In the genomic region with DNA sequence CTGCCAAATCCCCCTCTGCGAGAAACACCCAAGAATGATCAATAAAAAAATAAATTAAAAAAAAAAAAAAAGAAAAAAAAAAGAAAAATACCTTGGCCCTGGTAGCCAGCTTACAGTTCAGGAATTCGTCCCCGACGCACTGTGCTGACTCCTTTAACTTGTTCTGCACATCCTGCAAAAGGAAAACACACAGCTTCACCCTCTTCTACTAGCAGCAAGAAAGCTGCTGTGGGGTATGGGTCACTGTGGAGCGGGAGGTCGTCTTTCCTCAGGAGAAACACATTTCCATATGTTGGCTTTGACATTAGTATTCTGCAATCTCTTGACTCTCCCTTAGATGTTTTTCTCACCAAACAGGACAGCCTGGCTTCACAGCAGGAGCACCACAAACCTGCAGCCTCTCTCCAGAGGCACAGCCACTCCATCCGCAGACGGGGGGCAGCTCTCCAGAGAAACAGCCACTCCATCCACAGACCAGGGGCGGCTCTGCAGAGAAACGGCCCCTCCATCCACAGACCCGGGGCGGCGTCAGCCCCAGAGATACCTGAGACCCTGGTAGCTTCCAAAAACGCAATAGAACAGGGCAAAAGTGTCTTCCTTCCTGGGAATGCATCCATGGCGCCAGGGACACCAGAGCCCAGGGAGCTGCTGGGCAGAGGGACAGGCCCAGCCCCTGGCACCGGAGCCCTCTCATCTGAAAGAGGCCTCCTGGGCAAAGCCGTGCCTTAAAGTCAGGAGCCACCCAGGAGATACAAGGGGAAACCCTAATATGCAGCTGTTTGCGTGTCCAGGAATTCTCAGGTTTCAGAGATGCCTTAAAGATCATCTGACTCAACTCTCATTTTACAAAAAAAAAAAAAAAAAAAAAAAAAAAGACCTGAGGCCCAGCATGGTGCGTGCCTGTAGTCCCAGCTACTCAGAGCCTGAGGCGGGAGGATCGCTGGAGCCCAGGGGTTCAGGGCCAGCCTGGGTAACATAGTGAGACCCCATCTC, we compare ENCODE assay signal across 16 cellular contexts. TPM values are rescaled to one million over a fixed set of nuclear protein-coding genes. Genes with fewer than 3 reads are reported as not detected.
DNase-seq lines count a peak whose midpoint lies in the region; ATAC-seq, FAIRE-seq and TF ChIP-seq lines count a peak whose summit lies in the region.
"Had no signal": no experiment of that assay in that cellular context is flagged by ENCODE, and none has a peak within 500 bp of the region (broad histone marks: within the 10 kb centered on the region; RNA-seq: fewer than 3 reads in every experiment).

No MANE protein-coding gene starts in this region.

- H3K4me3 Mint-ChIP-seq in GM23338 (peak overlapping the region; percentile 48; the same call in 1 of the 3 replicates), progenitor cell of endocrine pancreas (ENCODE audit: low read depth) (peak overlapping the region; percentile 20)
- H3K4me3 Mint-ChIP-seq: activated CD4-positive, alpha-beta T cell treated with anti-CD3 and anti-CD28 coated beads, Interleukin-2, amount 10 ng/mL, durations not matched to agents 7 days and 5 days; CD14-positive monocyte; stimulated activated naive CD8-positive, alpha-beta T cell treated with anti-CD3 and anti-CD28 coated beads, Interleukin-15, amount 100 ng/mL, for 72 hours had no signal

- H3F3A ChIP-seq in GM23338 (replicated peaks; ENCODE audit: low read depth) = 0 out of 2 replicates have a peak, but pooled peaks cover 3% of the 10 kb centered on the region

- no peak for TF ChIP-seq CTCF in GM23338 (conservative IDR thresholded peaks at IDR 0.05; ENCODE audit: low read depth in 2 of 2)
- no peak for TF ChIP-seq CTCF in progenitor cell of endocrine pancreas (IDR thresholded peaks at IDR 0.05; ENCODE audit: unreplicated experiment)

- H3K9me3 Mint-ChIP-seq in GM23338 = peaks cover 11% of the 10 kb centered on the region
- H3K9me3 Mint-ChIP-seq in progenitor cell of endocrine pancreas (ENCODE audit: low read depth) = no peaks in the 10 kb centered on the region
- H3K9me3 Mint-ChIP-seq: activated CD4-positive, alpha-beta T cell treated with anti-CD3 and anti-CD28 coated beads, Interleukin-2, amount 10 ng/mL, durations not matched to agents 7 days and 5 days; stimulated activated naive CD8-positive, alpha-beta T cell treated with anti-CD3 and anti-CD28 coated beads, Interleukin-15, amount 100 ng/mL, for 72 hours had no signal

- peaks cover 14% of the 10 kb centered on the region; the same call in 1 of the 2 replicates for H3K4me1 ChIP-seq in GM23338 (ENCODE audit: insufficient read depth)
- peaks cover 39% of the 10 kb centered on the region for H3K4me1 ChIP-seq in SJCRH30
- H3K4me1 ChIP-seq: lower lobe of right lung had no signal

- peak overlapping the region; percentile 57 for H3K4me2 ChIP-seq in GM23338

- no peaks in the 10 kb centered on the region for H3K9me3 ChIP-seq in SJCRH30 (replicated peaks)
- H3K9me3 ChIP-seq: lower lobe of right lung had no signal

- H2AFZ ChIP-seq in GM23338 = no peak overlapping the region

- no peaks in the 10 kb centered on the region for H3K9me2 ChIP-seq in GM23338 (ENCODE audit: insufficient read depth)

- H3K4me1 Mint-ChIP-seq in GM23338 (peaks cover 6% of the 10 kb centered on the region), progenitor cell of endocrine pancreas (ENCODE audit: low read depth) (peaks cover 6% of the 10 kb centered on the region)
- H3K4me1 Mint-ChIP-seq: activated CD4-positive, alpha-beta T cell treated with anti-CD3 and anti-CD28 coated beads, Interleukin-2, amount 10 ng/mL, durations not matched to agents 7 days and 5 days; CD14-positive monocyte; stimulated activated naive CD8-positive, alpha-beta T cell treated with anti-CD3 and anti-CD28 coated beads, Interleukin-15, amount 100 ng/mL, for 72 hours had no signal

- peaks cover 38% of the 10 kb centered on the region for H3K36me3 Mint-ChIP-seq in GM23338 (ENCODE audit: low read depth)
- peaks cover 13% of the 10 kb centered on the region for H3K36me3 Mint-ChIP-seq in progenitor cell of endocrine pancreas (ENCODE audit: insufficient read depth)

- ATAC-seq in GM23338 (peak; percentile 63), HG02852 (IDR thresholded peaks at IDR 0.05; ENCODE audit: unreplicated experiment) (no peak)
- ATAC-seq in stimulated activated naive CD8-positive, alpha-beta T cell treated with anti-CD3 and anti-CD28 coated beads, Interleukin-15, Interleukin-2, amounts not matched to agents 100 U/mL and 50 U/mL, for 24 hours = no peak
- ATAC-seq: stimulated activated naive CD8-positive, alpha-beta T cell treated with anti-CD3 and anti-CD28 coated beads, Interleukin-15, amount 100 ng/mL, for 72 hours had no signal

- no peak for TF ChIP-seq POLR2A in H54 (IDR thresholded peaks at IDR 0.05; ENCODE audit: low read depth, low read length)

- H3K27ac ChIP-seq in GM23338 (ENCODE audit: low read depth) (peak overlapping the region; percentile 81), SJCRH30 (peak overlapping the region; percentile 58)
- H3K27ac ChIP-seq: lower lobe of right lung had no signal

- H3K36me3 ChIP-seq in GM23338 (ENCODE audit: insufficient read depth) = 0 out of 2 replicates have a peak, but pooled peaks cover 2% of the 10 kb centered on the region
- H3K36me3 ChIP-seq in SJCRH30 = peaks cover 3% of the 10 kb centered on the region; the same call in 1 of the 2 replicates

- H3K27ac Mint-ChIP-seq in GM23338 (0 out of 2 replicates have a peak overlapping the region, but pooled peaks have one; percentile 49), progenitor cell of endocrine pancreas (no peak overlapping the region)
- H3K27ac Mint-ChIP-seq: activated CD4-positive, alpha-beta T cell treated with anti-CD3 and anti-CD28 coated beads, Interleukin-2, amount 10 ng/mL, durations not matched to agents 7 days and 5 days; CD14-positive monocyte had no signal

- H3K4me3 ChIP-seq in GM23338 = no peak overlapping the region
- peak overlapping the region; percentile 22 for H3K4me3 ChIP-seq in SJCRH30
- H3K4me3 ChIP-seq: lower lobe of right lung had no signal

- H3K27me3 Mint-ChIP-seq in GM23338 (ENCODE audit: insufficient read depth, low read depth, poor library complexity) (peaks cover 2% of the 10 kb centered on the region), progenitor cell of endocrine pancreas (peaks cover 3% of the 10 kb centered on the region)
- H3K27me3 Mint-ChIP-seq: activated CD4-positive, alpha-beta T cell treated with anti-CD3 and anti-CD28 coated beads, Interleukin-2, amount 10 ng/mL, durations not matched to agents 7 days and 5 days; stimulated activated naive CD8-positive, alpha-beta T cell treated with anti-CD3 and anti-CD28 coated beads, Interleukin-15, amount 100 ng/mL, for 72 hours had no signal

- H4K20me1 ChIP-seq in GM23338 (replicated peaks; ENCODE audit: insufficient read depth) = no peaks in the 10 kb centered on the region

- H3K79me2 ChIP-seq in GM23338 (replicated peaks; ENCODE audit: insufficient read depth) = no peaks in the 10 kb centered on the region

- DNase-seq in GM23338 (ENCODE audit: low spot score) = no peak
- DNase-seq in SJCRH30 = peak; percentile 76 to 89
- peak; percentile 11 for DNase-seq in fibroblast of peridontal ligament (ENCODE audit: extremely low read depth)
- no peak for DNase-seq in progenitor cell of endocrine pancreas (ENCODE audit: low spot score, unreplicated experiment)
- no peak for DNase-seq in stimulated activated CD4-positive, alpha-beta T cell treated with anti-CD3 and anti-CD28 coated beads, Interleukin-4, amount 100 ng/mL, for 24 hours
- DNase-seq in H54 (ENCODE audit: insufficient read length, low spot score) = no peak
- DNase-seq in stimulated activated naive CD8-positive, alpha-beta T cell treated with anti-CD3 and anti-CD28 coated beads, Interleukin-15, Interleukin-2, amounts not matched to agents 100 U/mL and 50 U/mL, for 24 hours = no peak
- DNase-seq: activated CD4-positive, alpha-beta T cell treated with anti-CD3 and anti-CD28 coated beads, Interleukin-2, amount 10 ng/mL, durations not matched to agents 7 days and 5 days; activated effector memory CD4-positive, alpha-beta T cell treated with anti-CD3 and anti-CD28 coated beads, Interleukin-2, amount 50 U/mL, for 16 hours; lower lobe of right lung; NCI-H1105 treated with DMSO at 0.1 percent for 48 hours; NCI-H82; stimulated activated CD4-positive, alpha-beta T cell treated with anti-CD3 and anti-CD28 coated beads, Interleukin-2, amount 100 ng/mL, for 48 hours; stimulated activated naive CD8-positive, alpha-beta T cell treated with anti-CD3 and anti-CD28 coated beads, Interleukin-15, amount 100 ng/mL, for 72 hours had no signal

- H3K27me3 ChIP-seq in GM23338 (ENCODE audit: insufficient read depth) (no peaks in the 10 kb centered on the region), SJCRH30 (no peaks in the 10 kb centered on the region)

- FAIRE-seq in H54 (lab: Jason Lieb, UNC) = no peak

TF ChIP-seq in GM23338, 12 proteins besides CTCF, POLR2A, EP300 and RAD21 (continues in another document):
- TF ChIP-seq STAT1 (IDR thresholded peaks at IDR 0.05; ENCODE audit: unreplicated experiment) = no peak

RNA-seq across cellular contexts. Expression of a gene that starts 27.7 kb away (rescaled TPM):
- 54.5 and 66.8 TPM in 2 replicates for total RNA-seq in GM23338 (2014; rRNA removed; shearing (Covaris generic))
- 151 and 163 TPM in 2 replicates for polyA plus RNA-seq in GM23338 (2016; fragmentation: Nextera tagmentation; extraction: Ambion mirVana)
- 71.2 and 91.3 TPM in 2 replicates for total RNA-seq in SJCRH30 (2014; rRNA removed; shearing (Covaris generic))
- total RNA-seq in progenitor cell of endocrine pancreas = 17.2 and 22.1 TPM in 2 replicates

RNA-seq across cellular contexts. Expression of a gene that starts 27.8 kb away (rescaled TPM):
- 25.3 and 30.0 TPM in 2 replicates for total RNA-seq in GM23338 (2014; rRNA removed; shearing (Covaris generic))
- polyA plus RNA-seq in GM23338 (2016; fragmentation: Nextera tagmentation; extraction: Ambion mirVana) = 37.8 and 41.1 TPM in 2 replicates
- 39.6 and 42.4 TPM in 2 replicates for total RNA-seq in SJCRH30 (2014; rRNA removed; shearing (Covaris generic))
- total RNA-seq in progenitor cell of endocrine pancreas = 28.7 and 29.5 TPM in 2 replicates

RNA-seq across cellular contexts. Expression of a gene that starts 37.0 kb away (rescaled TPM):
- total RNA-seq in GM23338 (2014; rRNA removed; shearing (Covaris generic)) = 59.3 and 87.1 TPM in 2 replicates
- 40.3 and 42.9 TPM in 2 replicates for polyA plus RNA-seq in GM23338 (2016; fragmentation: Nextera tagmentation; extraction: Ambion mirVana)
- 25.9 and 31.5 TPM in 2 replicates for total RNA-seq in SJCRH30 (2014; rRNA removed; shearing (Covaris generic))
- total RNA-seq in progenitor cell of endocrine pancreas = 49.8 and 50.6 TPM in 2 replicates

RNA-seq across cellular contexts. Expression of a gene that starts 44.5 kb away (rescaled TPM):
- 15.6 and 44.3 TPM in 2 replicates for total RNA-seq in GM23338 (2014; rRNA removed; shearing (Covaris generic))
- polyA plus RNA-seq in GM23338 (2016; fragmentation: Nextera tagmentation; extraction: Ambion mirVana) = 49.1 and 50.9 TPM in 2 replicates
- total RNA-seq in SJCRH30 (2014; rRNA removed; shearing (Covaris generic)) = 18.0 and 27.5 TPM in 2 replicates
- total RNA-seq in progenitor cell of endocrine pancreas = 15.6 and 19.0 TPM in 2 replicates

Comparison
In these comparisons a context has a peak if more than half of its experiments do, and no peak if none do; other contexts are left out.
1. DNase-seq: peak in SJCRH30 (2 of 2) and fibroblast of peridontal ligament (single experiment); none in GM23338 (single experiment), progenitor cell of endocrine pancreas (single experiment), stimulated activated CD4-positive, alpha-beta T cell treated with anti-CD3 and anti-CD28 coated beads, Interleukin-4, amount 100 ng/mL, for 24 hours (single experiment), H54 (single experiment) and stimulated activated naive CD8-positive, alpha-beta T cell treated with anti-CD3 and anti-CD28 coated beads, Interleukin-15, Interleukin-2, amounts not matched to agents 100 U/mL and 50 U/mL, for 24 hours (single experiment).